ENCODE assay signal across 11 cellular contexts in the genomic region with DNA sequence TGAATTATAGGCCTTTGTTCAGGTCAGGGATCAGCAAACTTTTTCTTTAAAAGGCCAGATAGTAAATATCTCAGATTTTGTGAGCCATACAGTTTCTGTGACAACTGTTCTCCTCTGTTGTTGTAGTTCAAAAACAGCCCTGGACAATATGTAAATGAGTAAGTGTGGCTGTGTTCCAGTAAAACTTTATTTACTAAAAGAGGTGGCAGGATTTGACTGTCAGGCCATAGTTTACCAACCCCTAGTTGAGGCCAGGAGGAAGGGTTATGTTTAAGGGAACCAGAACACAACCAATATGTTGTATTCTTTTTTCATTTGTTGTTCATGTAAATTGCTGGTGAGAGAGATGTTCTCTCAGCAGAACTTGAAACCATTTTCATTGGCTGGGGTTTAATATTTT.
"Had no signal": no experiment of that assay in that cellular context is flagged by ENCODE, and none has a peak within 500 bp of the region (broad histone marks: within the 10 kb centered on the region; RNA-seq: fewer than 3 reads in every experiment).

No MANE protein-coding gene starts in this region.

- H3K9me3 ChIP-seq: HAP-1 had no signal

- H2AFZ ChIP-seq: GM23248, GM23338 had no signal

- ATAC-seq: GM23338, HCT116 had no signal

- H3K4me3 ChIP-seq: GM23248, GM23338, HAP-1 had no signal

- DNase-seq: GM23248, GOT3, H7, H9, HCEC 1CT, HFFc6 had no signal

- FAIRE-seq: H1, H54 had no signal

- H3K4me1 ChIP-seq: HAP-1 had no signal

- H3K27ac ChIP-seq: GM23248 had no signal

- H3K36me3 ChIP-seq: HAP-1 had no signal

- H3K4me2 ChIP-seq: GM23338 had no signal

- H3K9ac ChIP-seq: GM23248 had no signal
